Comparison of ENCODE assay signal across 9 cellular contexts in the genomic region with DNA sequence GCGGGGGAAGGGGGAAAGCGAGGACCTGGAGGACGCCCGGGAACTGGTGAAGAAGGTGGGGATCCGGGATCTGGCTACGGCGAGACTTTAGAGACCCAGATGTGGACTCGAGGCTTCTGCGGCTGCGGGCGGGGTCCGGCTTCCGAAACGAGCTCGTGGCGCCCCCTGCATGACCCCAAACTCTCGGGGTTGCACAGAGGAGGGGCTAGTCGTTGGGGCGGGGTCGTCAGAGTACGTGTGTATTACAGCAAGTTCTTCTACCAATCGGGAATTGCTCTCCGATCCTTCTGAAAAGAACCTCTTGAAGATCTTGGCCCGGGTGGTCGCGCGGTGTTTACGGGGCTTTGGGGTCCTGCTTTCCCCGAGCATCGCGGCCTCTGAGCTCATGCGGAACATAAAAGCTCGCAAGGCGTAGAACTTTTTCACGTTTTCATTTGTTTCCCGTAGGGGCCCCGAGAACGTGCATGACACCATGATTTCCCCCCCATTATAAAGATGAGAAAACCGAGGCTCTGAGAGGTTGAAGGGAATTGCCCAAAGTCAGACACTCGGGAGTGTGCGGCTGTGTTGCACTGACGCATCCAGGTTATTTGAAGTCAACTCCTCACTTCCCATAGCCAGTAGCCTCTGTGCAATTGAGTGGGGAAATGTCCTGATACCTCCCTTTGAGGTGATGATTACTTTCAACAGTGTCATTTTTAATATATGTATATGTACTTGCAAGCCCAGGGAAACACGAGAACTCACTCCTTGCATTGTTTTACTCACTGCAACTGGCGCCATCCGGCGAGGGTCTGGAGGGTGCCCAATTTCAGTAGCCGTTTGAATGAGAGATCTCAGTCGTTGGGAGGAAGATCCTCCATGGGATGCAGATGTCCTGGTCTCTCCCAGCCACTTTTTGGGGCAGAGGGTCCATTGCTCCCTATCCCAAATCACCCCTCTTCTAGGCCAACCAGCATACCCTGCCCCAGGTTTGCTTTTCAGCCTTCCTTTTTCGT. TPM values are rescaled to one million over a fixed set of nuclear protein-coding genes. Genes with fewer than 3 reads are reported as not detected.
DNase-seq lines count a peak whose midpoint lies in the region; ATAC-seq and TF ChIP-seq lines count a peak whose summit lies in the region.
"Had no signal": no experiment of that assay in that cellular context is flagged by ENCODE, and none has a peak within 500 bp of the region (broad histone marks: within the 10 kb centered on the region; RNA-seq: fewer than 3 reads in every experiment).

A gene (minus strand): TSS at position 149 of the 998 bp plus-strand sequence. CDS start 512 bp downstream, outside the sequence.

- no peak within 1 kb of the TSS for H3K9ac ChIP-seq in SK-N-SH
- peak within 1 kb of the TSS; percentile 89 for H3K9ac ChIP-seq in SU-DHL-6 (ENCODE audit: low read length)

- no peak for TF ChIP-seq EP300 in SK-N-SH (IDR thresholded peaks at IDR 0.05; ENCODE audit: borderline replicate concordance in 1 of 2, low read depth in 1 of 2, low read length in 1 of 2)

- H3K36me3 ChIP-seq in SK-N-SH (replicated peaks in 1 of 2; ENCODE audit: control insufficient read depth in 1 of 2, insufficient read depth in 2 of 2, low read length in 1 of 2): no peaks in the 10 kb centered on the region
- no peaks in the 10 kb centered on the region for H3K36me3 ChIP-seq in SU-DHL-6 (ENCODE audit: low read length)
- no peaks in the 10 kb centered on the region for H3K36me3 ChIP-seq in testis (ENCODE audit: low read depth, missing control alignments)
- H3K36me3 ChIP-seq: adrenal gland had no signal

- CTCF ChIA-PET in SK-N-SH (lab: Yijun Ruan, JAX): interaction anchor here (0.7 to 1.3 kb wide), 2 partner anchors 11 to 92 kb away, joined by 3 read pairs; no protein-coding TSS in a partner anchor

- H3K27ac ChIP-seq in SK-N-SH (ENCODE audit: low read depth in 2 of 2, low read length in 1 of 2) (no peak within 1 kb of the TSS; a peak in 1 of 4 replicates), SU-DHL-6 (ENCODE audit: low read depth, low read length) (peak within 1 kb of the TSS; percentile 78), testis (peak within 1 kb of the TSS in 1 of 2 donors; percentile 74), substantia nigra (ENCODE audit: low read depth, low read length, poor library complexity, severe bottlenecking) (no peak within 1 kb of the TSS)
- H3K27ac ChIP-seq: adrenal gland had no signal

- H3K9me3 ChIP-seq in SK-N-SH (no peaks in the 10 kb centered on the region), SU-DHL-6 (ENCODE audit: insufficient read depth, low read length) (no peaks in the 10 kb centered on the region), iPS-18c (ENCODE audit: control insufficient read depth, insufficient read depth, low read length) (no peaks in the 10 kb centered on the region), testis (no peaks in the 10 kb centered on the region)
- H3K9me3 ChIP-seq: adrenal gland had no signal

- POLR2A ChIA-PET in SK-N-SH (lab: Yijun Ruan, JAX): no interaction called here

- H3K27me3 ChIP-seq in SK-N-SH (ENCODE audit: insufficient read depth): peaks cover 52% of the 10 kb centered on the region
- H3K27me3 ChIP-seq in SU-DHL-6 (ENCODE audit: low read length): no peaks in the 10 kb centered on the region
- H3K27me3 ChIP-seq in testis: no peaks in the 10 kb centered on the region

- H4K20me1 ChIP-seq in SK-N-SH (ENCODE audit: insufficient read depth) (no peaks in the 10 kb centered on the region), SU-DHL-6 (ENCODE audit: low read depth, low read length) (0 out of 2 replicates have a peak, but pooled peaks cover 1% of the 10 kb centered on the region)

- H3K79me2 ChIP-seq in SK-N-SH (ENCODE audit: insufficient read depth) (no peaks in the 10 kb centered on the region), SU-DHL-6 (ENCODE audit: insufficient read depth, low read length) (peaks cover 42% of the 10 kb centered on the region)

- TF ChIP-seq RAD21 in SK-N-SH (IDR thresholded peaks at IDR 0.05; ENCODE audit: low read length): peak; percentile 14; the same call in 1 of the 2 replicates

- H3K4me1 ChIP-seq in SK-N-SH (ENCODE audit: control insufficient read depth in 1 of 2, insufficient read depth in 2 of 2, low read depth in 1 of 2, low read length in 1 of 2): peaks cover 0 to 3% of the 10 kb centered on the region in 2 experiments; a peak in 1 of 4 replicates
- H3K4me1 ChIP-seq in testis: no peaks in the 10 kb centered on the region

- DNase-seq in SK-N-SH (peak; percentile 17), testis (peak; percentile 55), substantia nigra (lab: John Stamatoyannopoulos, UW) (no peak), NCI-H510A treated with DMSO at 0.1 percent for 48 hours (lab: John Stamatoyannopoulos, UW) (no peak)

- H3K4me3 ChIP-seq in SK-N-SH (ENCODE audit: low read depth in 2 of 2, low read length in 1 of 2) (peak within 1 kb of the TSS; percentile 49 to 53), SU-DHL-6 (ENCODE audit: insufficient read depth, low read length, poor library complexity, severe bottlenecking) (peak within 1 kb of the TSS; percentile 86), iPS-18c (ENCODE audit: insufficient read depth, low read depth, low read length) (peak within 1 kb of the TSS; percentile 77), testis (peak within 1 kb of the TSS; percentile 55 to 62)

- 23% methylated on average over 43 of the region's 49 CpGs for WGBS in SK-N-SH (ENCODE audit: low lambda C conversion rate)
- WGBS in testis, 2 donors: 12 to 14% methylated on average over 32 to 39 of the region's 49 CpGs

- H2AFZ ChIP-seq in SK-N-SH (ENCODE audit: low read depth): peak within 1 kb of the TSS; percentile 79; the same call in 1 of the 2 replicates
- peak within 1 kb of the TSS; percentile 88 for H2AFZ ChIP-seq in SU-DHL-6 (ENCODE audit: low read depth, low read length, severe bottlenecking)

- H3K9me2 ChIP-seq in SK-N-SH (no peaks in the 10 kb centered on the region), SU-DHL-6 (replicated peaks; ENCODE audit: insufficient read depth, low read length) (no peaks in the 10 kb centered on the region)

- no peak for TF ChIP-seq CTCF in SK-N-SH (IDR thresholded peaks at IDR 0.05)
- peak; percentile 37 for TF ChIP-seq CTCF in SU-DHL-6 (IDR thresholded peaks at IDR 0.05; ENCODE audit: insufficient read depth, low read length, poor library complexity, severe bottlenecking)
- TF ChIP-seq CTCF in testis (IDR thresholded peaks at IDR 0.05): no peak

- peak within 1 kb of the TSS; percentile 65 for H3K4me2 ChIP-seq in SK-N-SH
- H3K4me2 ChIP-seq in SU-DHL-6 (ENCODE audit: low read depth, low read length, poor library complexity, severe bottlenecking): peak within 1 kb of the TSS; percentile 89

- no peak for ATAC-seq in SK-N-SH treated with all-trans-retinoic acid at 6 μM for 48 hours
- ATAC-seq in HG02678 (IDR thresholded peaks at IDR 0.05; ENCODE audit: unreplicated experiment): peak; percentile 27

- intact Hi-C loops in testis (cut with DNase I; ENCODE audit: low total_unique reads): no loop called here

- TF ChIP-seq POLR2A in testis (IDR thresholded peaks at IDR 0.05): no peak

- H3F3A ChIP-seq in SK-N-SH (replicated peaks; ENCODE audit: insufficient read depth) (no peaks in the 10 kb centered on the region), SU-DHL-6 (ENCODE audit: insufficient read depth) (0 out of 2 replicates have a peak, but pooled peaks cover 9% of the 10 kb centered on the region)

TF ChIP-seq in SK-N-SH, 30 proteins besides CTCF, POLR2A, EP300 and RAD21 (continues in another document):
- TF ChIP-seq, protein P1, sequence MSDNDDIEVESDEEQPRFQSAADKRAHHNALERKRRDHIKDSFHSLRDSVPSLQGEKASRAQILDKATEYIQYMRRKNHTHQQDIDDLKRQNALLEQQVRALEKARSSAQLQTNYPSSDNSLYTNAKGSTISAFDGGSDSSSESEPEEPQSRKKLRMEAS (IDR thresholded peaks at IDR 0.05; ENCODE audit: low read depth): no peak
- TF ChIP-seq MEF2A (IDR thresholded peaks at IDR 0.05; ENCODE audit: borderline replicate concordance, low read depth): no peak
- no peak for TF ChIP-seq ELF1 (IDR thresholded peaks at IDR 0.05)
- no peak for TF ChIP-seq NRF1 (IDR thresholded peaks at IDR 0.05; ENCODE audit: low read depth, low read length)
- no peak for TF ChIP-seq SIN3A (IDR thresholded peaks at IDR 0.05; ENCODE audit: borderline replicate concordance, low read depth, low read length)
- TF ChIP-seq, protein P2, sequence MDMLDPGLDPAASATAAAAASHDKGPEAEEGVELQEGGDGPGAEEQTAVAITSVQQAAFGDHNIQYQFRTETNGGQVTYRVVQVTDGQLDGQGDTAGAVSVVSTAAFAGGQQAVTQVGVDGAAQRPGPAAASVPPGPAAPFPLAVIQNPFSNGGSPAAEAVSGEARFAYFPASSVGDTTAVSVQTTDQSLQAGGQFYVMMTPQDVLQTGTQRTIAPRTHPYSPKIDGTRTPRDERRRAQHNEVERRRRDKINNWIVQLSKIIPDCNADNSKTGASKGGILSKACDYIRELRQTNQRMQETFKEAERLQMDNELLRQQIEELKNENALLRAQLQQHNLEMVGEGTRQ (IDR thresholded peaks at IDR 0.05; ENCODE audit: borderline replicate concordance, low read depth, low read length): no peak

TF ChIP-seq in SK-N-SH treated with all-trans-retinoic acid at 6 μM for 48 hours, 23 proteins besides CTCF, POLR2A, EP300 and RAD21:
- TF ChIP-seq RARB (CRISPR knock-in tag; IDR thresholded peaks at IDR 0.05): no peak
- TF ChIP-seq SNAI2 (CRISPR knock-in tag; IDR thresholded peaks at IDR 0.05): no peak
- no peak for TF ChIP-seq ZNF565 (CRISPR knock-in tag; conservative IDR thresholded peaks at IDR 0.05; ENCODE audit: low read depth)
- TF ChIP-seq ESRRG (CRISPR knock-in tag; IDR thresholded peaks at IDR 0.05): no peak
- TF ChIP-seq, protein P3, sequence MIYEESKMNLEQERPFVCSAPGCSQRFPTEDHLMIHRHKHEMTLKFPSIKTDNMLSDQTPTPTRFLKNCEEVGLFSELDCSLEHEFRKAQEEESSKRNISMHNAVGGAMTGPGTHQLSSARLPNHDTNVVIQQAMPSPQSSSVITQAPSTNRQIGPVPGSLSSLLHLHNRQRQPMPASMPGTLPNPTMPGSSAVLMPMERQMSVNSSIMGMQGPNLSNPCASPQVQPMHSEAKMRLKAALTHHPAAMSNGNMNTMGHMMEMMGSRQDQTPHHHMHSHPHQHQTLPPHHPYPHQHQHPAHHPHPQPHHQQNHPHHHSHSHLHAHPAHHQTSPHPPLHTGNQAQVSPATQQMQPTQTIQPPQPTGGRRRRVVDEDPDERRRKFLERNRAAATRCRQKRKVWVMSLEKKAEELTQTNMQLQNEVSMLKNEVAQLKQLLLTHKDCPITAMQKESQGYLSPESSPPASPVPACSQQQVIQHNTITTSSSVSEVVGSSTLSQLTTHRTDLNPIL (CRISPR knock-in tag; IDR thresholded peaks at IDR 0.05; ENCODE audit: low read depth): no peak
- TF ChIP-seq GLIS3 (CRISPR knock-in tag; IDR thresholded peaks at IDR 0.05): no peak
TF ChIP-seq in SK-N-SH treated with all-trans-retinoic acid at 6 μM for 48 hours: peak in this region for 0.

RNA-seq across cellular contexts. Expression of the gene that starts here (rescaled TPM):
- polyA plus RNA-seq in SK-N-SH (2012; rRNA removed): 0.02 and 0.03 TPM in 2 replicates
- polyA plus RNA-seq in SK-N-SH (2012; cell fraction: cytosol; rRNA removed): 0.03 and 0.04 TPM in 2 replicates
- 0.02 and 0.04 TPM in 2 replicates for polyA plus RNA-seq in SK-N-SH (2012; cell fraction: nucleus; rRNA removed)
- 10 to 100 TPM; 35.7 to 43.7 TPM for total RNA-seq in testis
- polyA plus RNA-seq in testis (ENCODE audit: insufficient read depth, low read depth, low replicate concordance): 16.0 TPM

Comparison
In these comparisons a context has a peak if more than half of its experiments do, and no peak if none do; other contexts are left out.
1. RNA of the gene that starts here (polyA plus RNA-seq): 16.0 TPM in testis (single experiment); 0.02 to 0.04 TPM in SK-N-SH; every median in the first group is over 10 times any median in the second.
2. Peak in DNase-seq, H3K4me3 ChIP-seq and H3K4me2 ChIP-seq in SK-N-SH; RNA of the gene not detected or under 1 TPM.
3. Peak in every context shown above with its lines, with median percentiles within 50 percentile points of each other: H3K4me3 ChIP-seq.